In the genomic region with DNA sequence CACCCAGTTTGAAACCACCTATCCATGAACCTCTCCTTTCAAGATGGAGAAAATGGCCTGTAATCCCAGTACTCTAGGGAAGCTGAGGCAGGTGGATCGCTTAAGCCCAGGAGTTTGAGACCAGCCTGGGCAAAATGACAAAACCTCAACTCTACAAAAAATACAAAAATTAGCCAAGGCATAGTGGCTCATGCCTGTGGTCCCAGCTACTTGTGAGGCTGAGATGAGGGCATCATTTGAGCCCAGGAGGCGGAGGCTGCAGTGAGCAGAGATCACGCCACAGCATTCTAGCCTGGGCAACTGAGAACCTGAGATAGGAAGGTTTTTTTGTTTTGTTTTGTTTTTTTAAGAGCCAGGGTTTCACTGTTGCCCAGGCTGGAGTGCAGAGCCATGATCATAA, we compare ENCODE assay signal across 1 cellular context.
TF ChIP-seq lines count a peak whose summit lies in the region.

No MANE protein-coding gene starts in this region.

TF ChIP-seq in WTC11, 78 proteins besides CTCF, POLR2A, EP300 and RAD21 (continued from another document):
- TF ChIP-seq, protein P1, sequence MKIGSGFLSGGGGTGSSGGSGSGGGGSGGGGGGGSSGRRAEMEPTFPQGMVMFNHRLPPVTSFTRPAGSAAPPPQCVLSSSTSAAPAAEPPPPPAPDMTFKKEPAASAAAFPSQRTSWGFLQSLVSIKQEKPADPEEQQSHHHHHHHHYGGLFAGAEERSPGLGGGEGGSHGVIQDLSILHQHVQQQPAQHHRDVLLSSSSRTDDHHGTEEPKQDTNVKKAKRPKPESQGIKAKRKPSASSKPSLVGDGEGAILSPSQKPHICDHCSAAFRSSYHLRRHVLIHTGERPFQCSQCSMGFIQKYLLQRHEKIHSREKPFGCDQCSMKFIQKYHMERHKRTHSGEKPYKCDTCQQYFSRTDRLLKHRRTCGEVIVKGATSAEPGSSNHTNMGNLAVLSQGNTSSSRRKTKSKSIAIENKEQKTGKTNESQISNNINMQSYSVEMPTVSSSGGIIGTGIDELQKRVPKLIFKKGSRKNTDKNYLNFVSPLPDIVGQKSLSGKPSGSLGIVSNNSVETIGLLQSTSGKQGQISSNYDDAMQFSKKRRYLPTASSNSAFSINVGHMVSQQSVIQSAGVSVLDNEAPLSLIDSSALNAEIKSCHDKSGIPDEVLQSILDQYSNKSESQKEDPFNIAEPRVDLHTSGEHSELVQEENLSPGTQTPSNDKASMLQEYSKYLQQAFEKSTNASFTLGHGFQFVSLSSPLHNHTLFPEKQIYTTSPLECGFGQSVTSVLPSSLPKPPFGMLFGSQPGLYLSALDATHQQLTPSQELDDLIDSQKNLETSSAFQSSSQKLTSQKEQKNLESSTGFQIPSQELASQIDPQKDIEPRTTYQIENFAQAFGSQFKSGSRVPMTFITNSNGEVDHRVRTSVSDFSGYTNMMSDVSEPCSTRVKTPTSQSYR (CRISPR knock-in tag; IDR thresholded peaks at IDR 0.05): no peak
- TF ChIP-seq, protein P2, sequence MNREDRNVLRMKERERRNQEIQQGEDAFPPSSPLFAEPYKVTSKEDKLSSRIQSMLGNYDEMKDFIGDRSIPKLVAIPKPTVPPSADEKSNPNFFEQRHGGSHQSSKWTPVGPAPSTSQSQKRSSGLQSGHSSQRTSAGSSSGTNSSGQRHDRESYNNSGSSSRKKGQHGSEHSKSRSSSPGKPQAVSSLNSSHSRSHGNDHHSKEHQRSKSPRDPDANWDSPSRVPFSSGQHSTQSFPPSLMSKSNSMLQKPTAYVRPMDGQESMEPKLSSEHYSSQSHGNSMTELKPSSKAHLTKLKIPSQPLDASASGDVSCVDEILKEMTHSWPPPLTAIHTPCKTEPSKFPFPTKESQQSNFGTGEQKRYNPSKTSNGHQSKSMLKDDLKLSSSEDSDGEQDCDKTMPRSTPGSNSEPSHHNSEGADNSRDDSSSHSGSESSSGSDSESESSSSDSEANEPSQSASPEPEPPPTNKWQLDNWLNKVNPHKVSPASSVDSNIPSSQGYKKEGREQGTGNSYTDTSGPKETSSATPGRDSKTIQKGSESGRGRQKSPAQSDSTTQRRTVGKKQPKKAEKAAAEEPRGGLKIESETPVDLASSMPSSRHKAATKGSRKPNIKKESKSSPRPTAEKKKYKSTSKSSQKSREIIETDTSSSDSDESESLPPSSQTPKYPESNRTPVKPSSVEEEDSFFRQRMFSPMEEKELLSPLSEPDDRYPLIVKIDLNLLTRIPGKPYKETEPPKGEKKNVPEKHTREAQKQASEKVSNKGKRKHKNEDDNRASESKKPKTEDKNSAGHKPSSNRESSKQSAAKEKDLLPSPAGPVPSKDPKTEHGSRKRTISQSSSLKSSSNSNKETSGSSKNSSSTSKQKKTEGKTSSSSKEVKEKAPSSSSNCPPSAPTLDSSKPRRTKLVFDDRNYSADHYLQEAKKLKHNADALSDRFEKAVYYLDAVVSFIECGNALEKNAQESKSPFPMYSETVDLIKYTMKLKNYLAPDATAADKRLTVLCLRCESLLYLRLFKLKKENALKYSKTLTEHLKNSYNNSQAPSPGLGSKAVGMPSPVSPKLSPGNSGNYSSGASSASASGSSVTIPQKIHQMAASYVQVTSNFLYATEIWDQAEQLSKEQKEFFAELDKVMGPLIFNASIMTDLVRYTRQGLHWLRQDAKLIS (CRISPR knock-in tag; IDR thresholded peaks at IDR 0.05; ENCODE audit: borderline replicate concordance): no peak
- TF ChIP-seq ZNF671 (CRISPR knock-in tag; IDR thresholded peaks at IDR 0.05) (no peak), NR1H2 (CRISPR knock-in tag; IDR thresholded peaks at IDR 0.05) (no peak), ATF1 (CRISPR knock-in tag; IDR thresholded peaks at IDR 0.05) (no peak), GTF2I (CRISPR knock-in tag; conservative IDR thresholded peaks at IDR 0.05) (no peak), GABPB1 (CRISPR knock-in tag; IDR thresholded peaks at IDR 0.05) (no peak)
- TF ChIP-seq, protein P3, sequence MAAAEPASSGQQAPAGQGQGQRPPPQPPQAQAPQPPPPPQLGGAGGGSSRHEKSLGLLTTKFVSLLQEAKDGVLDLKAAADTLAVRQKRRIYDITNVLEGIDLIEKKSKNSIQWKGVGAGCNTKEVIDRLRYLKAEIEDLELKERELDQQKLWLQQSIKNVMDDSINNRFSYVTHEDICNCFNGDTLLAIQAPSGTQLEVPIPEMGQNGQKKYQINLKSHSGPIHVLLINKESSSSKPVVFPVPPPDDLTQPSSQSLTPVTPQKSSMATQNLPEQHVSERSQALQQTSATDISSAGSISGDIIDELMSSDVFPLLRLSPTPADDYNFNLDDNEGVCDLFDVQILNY (CRISPR knock-in tag; IDR thresholded peaks at IDR 0.05): no peak
- TF ChIP-seq, protein P4, sequence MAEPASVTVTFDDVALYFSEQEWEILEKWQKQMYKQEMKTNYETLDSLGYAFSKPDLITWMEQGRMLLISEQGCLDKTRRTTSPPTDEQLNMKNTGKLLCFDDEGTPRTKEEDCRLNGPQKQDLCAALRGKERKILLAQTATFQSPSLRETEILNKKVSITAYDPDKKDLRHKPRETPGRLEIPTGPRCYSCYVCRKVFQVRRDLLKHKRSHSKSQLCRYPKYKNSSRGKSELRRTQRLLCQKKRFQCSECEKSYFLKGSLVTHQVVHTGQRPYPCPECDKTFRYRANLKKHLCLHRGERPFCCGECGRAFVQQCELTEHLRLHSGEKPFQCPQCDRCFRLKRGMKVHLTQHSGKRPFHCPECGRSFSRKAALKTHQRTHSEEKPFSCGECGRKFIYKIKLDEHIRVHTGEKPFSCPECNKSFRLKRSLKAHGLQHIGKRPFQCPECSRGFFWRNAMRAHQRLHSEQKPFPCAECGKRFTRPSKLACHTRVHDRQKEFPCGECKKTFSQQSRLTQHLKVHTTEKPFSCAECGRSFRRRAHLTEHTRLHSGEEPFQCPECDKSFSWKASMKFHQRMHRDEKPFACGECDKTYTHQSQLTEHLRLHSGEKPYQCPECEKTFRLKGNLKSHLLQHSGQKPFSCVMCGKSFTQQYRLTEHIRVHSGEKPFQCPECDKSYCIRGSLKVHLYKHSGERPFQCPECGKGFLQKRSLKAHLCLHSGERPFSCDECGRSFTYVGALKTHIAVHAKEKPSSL (CRISPR knock-in tag; conservative IDR thresholded peaks at IDR 0.05): no peak
- TF ChIP-seq, protein P5, sequence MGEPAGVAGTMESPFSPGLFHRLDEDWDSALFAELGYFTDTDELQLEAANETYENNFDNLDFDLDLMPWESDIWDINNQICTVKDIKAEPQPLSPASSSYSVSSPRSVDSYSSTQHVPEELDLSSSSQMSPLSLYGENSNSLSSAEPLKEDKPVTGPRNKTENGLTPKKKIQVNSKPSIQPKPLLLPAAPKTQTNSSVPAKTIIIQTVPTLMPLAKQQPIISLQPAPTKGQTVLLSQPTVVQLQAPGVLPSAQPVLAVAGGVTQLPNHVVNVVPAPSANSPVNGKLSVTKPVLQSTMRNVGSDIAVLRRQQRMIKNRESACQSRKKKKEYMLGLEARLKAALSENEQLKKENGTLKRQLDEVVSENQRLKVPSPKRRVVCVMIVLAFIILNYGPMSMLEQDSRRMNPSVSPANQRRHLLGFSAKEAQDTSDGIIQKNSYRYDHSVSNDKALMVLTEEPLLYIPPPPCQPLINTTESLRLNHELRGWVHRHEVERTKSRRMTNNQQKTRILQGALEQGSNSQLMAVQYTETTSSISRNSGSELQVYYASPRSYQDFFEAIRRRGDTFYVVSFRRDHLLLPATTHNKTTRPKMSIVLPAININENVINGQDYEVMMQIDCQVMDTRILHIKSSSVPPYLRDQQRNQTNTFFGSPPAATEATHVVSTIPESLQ (CRISPR knock-in tag; IDR thresholded peaks at IDR 0.05): no peak
